ENCODE assay signal across 7 cellular contexts in the genomic region with DNA sequence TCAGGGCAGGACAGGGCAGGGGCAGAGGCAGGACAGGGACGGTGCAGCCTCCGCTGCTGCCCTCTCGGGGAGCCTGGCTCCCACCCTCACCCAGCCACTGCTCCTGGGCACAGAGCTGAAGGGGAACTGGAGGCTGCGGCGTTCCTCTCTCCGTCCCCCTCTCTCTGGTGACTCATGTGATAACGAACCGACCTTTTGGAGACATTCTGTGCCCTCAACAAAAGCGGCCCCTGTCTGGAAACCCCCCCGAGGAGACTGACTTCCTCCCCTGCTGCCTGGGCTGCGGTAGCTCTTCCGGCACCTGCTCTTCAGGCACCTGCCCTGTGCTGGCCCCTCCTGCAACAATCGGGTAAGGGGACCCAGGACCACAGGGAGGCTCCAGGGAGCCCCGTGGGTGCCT.
DNase-seq lines count a peak whose midpoint lies in the region; ATAC-seq lines count a peak whose summit lies in the region.
"Not testable (repeated sequence)": the region's sequence is repeated elsewhere in the genome, so short reads cannot be mapped to it uniquely, and the experiment has no call there.

No MANE protein-coding gene starts in this region.

- DNase-seq in T-helper 2 cell treated with Interferon-gamma antibody and Interleukin-4, amounts not matched to agents 5 μg/mL and 100 μg/mL, for 36 hours (ENCODE audit: low spot score): peak; percentile 72
- peak; percentile 68 for DNase-seq in activated T-helper 1 cell treated with Interleukin-2 at 50 U/mL for 16 hours (ENCODE audit: low read depth)
- peak; percentile 0 for DNase-seq in myocyte (ENCODE audit: low read depth)
- DNase-seq in stimulated activated CD4-positive, alpha-beta T cell treated with anti-CD3 and anti-CD28 coated beads, TNF-alpha, amount 100 ng/mL, for 48 hours (ENCODE audit: low read depth in 3 of 3): peak; percentile 44 to 71 (median 49)

- ATAC-seq in GM19025 (IDR thresholded peaks at IDR 0.05; ENCODE audit: low read depth, unreplicated experiment) (peak; percentile 46), HG03175 (IDR thresholded peaks at IDR 0.05; ENCODE audit: unreplicated experiment) (peak; percentile 52), esophagus mucosa (peak; percentile 57)

- peak overlapping the region; percentile 73 for H3K4me3 Mint-ChIP-seq in T-helper 2 cell treated with Interferon-gamma antibody and Interleukin-4, amounts not matched to agents 5 μg/mL and 100 μg/mL, for 36 hours

- H3K27ac Mint-ChIP-seq in T-helper 2 cell treated with Interferon-gamma antibody and Interleukin-4, amounts not matched to agents 5 μg/mL and 100 μg/mL, for 36 hours: peak overlapping the region; percentile 87

- not testable (repeated sequence) for H3K9me3 Mint-ChIP-seq in T-helper 2 cell treated with Interferon-gamma antibody and Interleukin-4, amounts not matched to agents 5 μg/mL and 100 μg/mL, for 36 hours

- not testable (repeated sequence) for H3K27me3 Mint-ChIP-seq in T-helper 2 cell treated with Interferon-gamma antibody and Interleukin-4, amounts not matched to agents 5 μg/mL and 100 μg/mL, for 36 hours (ENCODE audit: low read depth)

- not testable (repeated sequence) for H3K4me1 Mint-ChIP-seq in T-helper 2 cell treated with Interferon-gamma antibody and Interleukin-4, amounts not matched to agents 5 μg/mL and 100 μg/mL, for 36 hours (ENCODE audit: low read depth)

- H3K36me3 Mint-ChIP-seq in T-helper 2 cell treated with Interferon-gamma antibody and Interleukin-4, amounts not matched to agents 5 μg/mL and 100 μg/mL, for 36 hours (ENCODE audit: low read depth): not testable (repeated sequence)

Comparison
In these comparisons a context has a peak if more than half of its experiments do, and no peak if none do; other contexts are left out.
1. Peak in every context shown above with its lines: DNase-seq and ATAC-seq.
2. DNase-seq: peak in every context shown above with its lines; median percentile 72 in T-helper 2 cell treated with Interferon-gamma antibody and Interleukin-4, amounts not matched to agents 5 μg/mL and 100 μg/mL, for 36 hours; 68 in activated T-helper 1 cell treated with Interleukin-2 at 50 U/mL for 16 hours; 49 in stimulated activated CD4-positive, alpha-beta T cell treated with anti-CD3 and anti-CD28 coated beads, TNF-alpha, amount 100 ng/mL, for 48 hours; 0 in myocyte.